Comparison of ENCODE assay signal across 7 cellular contexts in the genomic region with DNA sequence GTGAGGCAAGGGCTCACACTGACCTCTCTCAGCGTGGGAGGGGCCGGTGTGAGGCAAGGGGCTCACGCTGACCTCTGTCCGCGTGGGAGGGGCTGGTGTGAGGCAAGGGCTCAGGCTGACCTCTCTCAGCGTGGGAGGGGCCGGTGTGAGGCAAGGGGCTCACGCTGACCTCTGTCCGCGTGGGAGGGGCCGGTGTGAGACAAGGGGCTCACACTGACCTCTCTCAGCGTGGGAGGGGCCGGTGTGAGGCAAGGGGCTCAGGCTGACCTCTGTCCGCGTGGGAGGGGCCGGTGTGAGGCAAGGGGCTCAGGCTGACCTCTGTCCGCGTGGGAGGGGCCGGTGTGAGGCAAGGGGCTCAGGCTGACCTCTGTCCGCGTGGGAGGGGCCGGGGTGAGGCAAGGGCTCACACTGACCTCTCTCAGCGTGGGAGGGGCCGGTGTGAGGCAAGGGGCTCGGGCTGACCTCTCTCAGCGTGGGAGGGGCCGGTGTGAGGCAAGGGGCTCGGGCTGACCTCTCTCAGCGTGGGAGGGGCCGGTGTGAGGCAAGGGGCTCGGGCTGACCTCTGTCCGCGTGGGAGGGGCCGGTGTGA.
DNase-seq lines count a peak whose midpoint lies in the region; ATAC-seq lines count a peak whose summit lies in the region.
"Not testable (repeated sequence)": the region's sequence is repeated elsewhere in the genome, so short reads cannot be mapped to it uniquely, and the experiment has no call there.

No MANE protein-coding gene starts in this region.

- not testable (repeated sequence) for H3K4me1 Mint-ChIP-seq in activated CD4-positive, alpha-beta T cell treated with anti-CD3 and anti-CD28 coated beads, Interleukin-2, amount 10 ng/mL, durations not matched to agents 24 days and 14 days

- peak; percentile 3 for DNase-seq in activated CD4-positive, alpha-beta T cell treated with anti-CD3 and anti-CD28 coated beads, Interleukin-2, amount 10 ng/mL, durations not matched to agents 24 days and 14 days
- peak; percentile 20 for DNase-seq in activated CD8-positive, alpha-beta memory T cell treated with anti-CD3 and anti-CD28 coated beads, Interleukin-2, amount 50 U/mL, for 48 hours
- DNase-seq in Right ventricle myocardium inferior (ENCODE audit: missing footprints) = peak; percentile 8
- DNase-seq in left cardiac atrium = peak; percentile 3
- DNase-seq in left lobe of liver (ENCODE audit: low spot score) = peak; percentile 39
- peak; percentile 1 for DNase-seq in mesenteric fat pad (ENCODE audit: low spot score)
- peak; percentile 2 for DNase-seq in sciatic nerve (ENCODE audit: low spot score)

- H3K4me3 Mint-ChIP-seq in activated CD4-positive, alpha-beta T cell treated with anti-CD3 and anti-CD28 coated beads, Interleukin-2, amount 10 ng/mL, durations not matched to agents 24 days and 14 days = not testable (repeated sequence)

- H3K27ac Mint-ChIP-seq in activated CD4-positive, alpha-beta T cell treated with anti-CD3 and anti-CD28 coated beads, Interleukin-2, amount 10 ng/mL, durations not matched to agents 24 days and 14 days = not testable (repeated sequence)

- ATAC-seq in Right ventricle myocardium inferior, left cardiac atrium, left lobe of liver, sciatic nerve: not testable (repeated sequence)

- H3K36me3 Mint-ChIP-seq in activated CD4-positive, alpha-beta T cell treated with anti-CD3 and anti-CD28 coated beads, Interleukin-2, amount 10 ng/mL, durations not matched to agents 24 days and 14 days (ENCODE audit: low read depth) = not testable (repeated sequence)

- intact Hi-C loops in activated CD4-positive, alpha-beta T cell treated with anti-CD3 and anti-CD28 coated beads, Interleukin-2, amount 10 ng/mL, durations not matched to agents 24 days and 14 days (cut with micrococcal nuclease); Right ventricle myocardium inferior (cut with DNase I); left cardiac atrium (cut with DNase I); sciatic nerve (cut with DNase I): not testable (repeated sequence)

- H3K27me3 Mint-ChIP-seq in activated CD4-positive, alpha-beta T cell treated with anti-CD3 and anti-CD28 coated beads, Interleukin-2, amount 10 ng/mL, durations not matched to agents 24 days and 14 days = not testable (repeated sequence)

- H3K9me3 Mint-ChIP-seq in activated CD4-positive, alpha-beta T cell treated with anti-CD3 and anti-CD28 coated beads, Interleukin-2, amount 10 ng/mL, durations not matched to agents 24 days and 14 days = not testable (repeated sequence)
